1 cellular context compared by ENCODE assay signal in the genomic region with DNA sequence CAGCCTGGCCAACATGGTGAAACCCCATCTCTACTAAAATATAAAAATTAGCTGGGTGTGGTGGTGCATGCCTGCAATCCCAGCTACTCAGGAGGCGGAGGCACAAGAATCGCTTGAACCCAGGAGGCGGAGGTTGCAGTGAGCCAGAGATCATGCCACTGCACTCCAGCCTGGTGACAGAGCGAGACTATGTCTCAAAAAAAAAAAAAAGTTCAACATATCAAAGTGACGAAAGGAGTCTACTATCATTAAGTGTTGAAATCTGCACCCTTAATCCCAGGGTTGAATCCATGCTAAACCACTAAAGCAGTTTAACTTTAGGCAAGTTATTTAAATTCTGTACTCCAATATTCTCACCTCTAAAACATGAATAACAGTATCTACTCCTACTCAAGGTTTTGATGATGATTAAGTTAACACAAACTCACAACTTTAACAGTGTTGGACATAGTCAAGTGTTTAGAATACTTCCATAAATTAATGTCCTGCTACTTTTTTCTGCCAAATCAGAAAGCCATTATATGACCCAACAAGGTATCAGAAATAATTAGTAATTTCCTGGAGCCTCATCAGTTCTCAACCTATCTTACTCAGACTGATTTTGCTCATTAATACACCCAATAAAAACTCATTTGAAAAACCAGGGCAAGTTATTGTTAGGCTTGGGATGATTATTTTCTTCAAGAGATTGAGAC.
TF ChIP-seq lines count a peak whose summit lies in the region.

No MANE protein-coding gene starts in this region.

TF ChIP-seq in HepG2, 621 proteins besides CTCF, POLR2A, EP300 and RAD21 (continued from another document):
- TF ChIP-seq RFX3 (CRISPR knock-in tag; IDR thresholded peaks at IDR 0.05) (no peak), DR1 (CRISPR knock-in tag; IDR thresholded peaks at IDR 0.05) (no peak), ZNF790 (CRISPR knock-in tag; IDR thresholded peaks at IDR 0.05; ENCODE audit: borderline replicate concordance) (no peak), ZNF773 (CRISPR knock-in tag; IDR thresholded peaks at IDR 0.05; ENCODE audit: borderline replicate concordance) (no peak), JUNB (CRISPR knock-in tag; IDR thresholded peaks at IDR 0.05; ENCODE audit: borderline replicate concordance) (no peak), ATM (IDR thresholded peaks at IDR 0.05; ENCODE audit: borderline replicate concordance) (no peak), ZNF3 (CRISPR knock-in tag; IDR thresholded peaks at IDR 0.05) (no peak), AGO2 (optimal IDR thresholded peaks at IDR 0.05; ENCODE audit: low read depth, low read length) (peak; percentile 84), MYNN (CRISPR knock-in tag; IDR thresholded peaks at IDR 0.05; ENCODE audit: low read depth) (no peak), GABPB1 (CRISPR knock-in tag; IDR thresholded peaks at IDR 0.05) (no peak), ZNF546 (CRISPR knock-in tag; conservative IDR thresholded peaks at IDR 0.05) (no peak), NR2F1 (CRISPR knock-in tag; IDR thresholded peaks at IDR 0.05) (no peak), NKX3-1 (CRISPR knock-in tag; IDR thresholded peaks at IDR 0.05) (0 out of 2 replicates have a peak, but pooled peaks have one; percentile 34), MXI1 (IDR thresholded peaks at IDR 0.05; ENCODE audit: borderline replicate concordance, low read depth, low read length) (no peak), ZNF350 (CRISPR knock-in tag; IDR thresholded peaks at IDR 0.05; ENCODE audit: borderline replicate concordance, low read depth) (0 out of 2 replicates have a peak, but pooled peaks have one; percentile 30), TBL1XR1 (IDR thresholded peaks at IDR 0.05; ENCODE audit: borderline replicate concordance, low read length, partially characterized antibody) (no peak), GATAD1 (CRISPR knock-in tag; IDR thresholded peaks at IDR 0.05) (no peak), SMARCE1 (IDR thresholded peaks at IDR 0.05; ENCODE audit: borderline replicate concordance) (no peak), TAF15 (IDR thresholded peaks at IDR 0.05; ENCODE audit: low read depth, low read length, poor library complexity, severe bottlenecking) (no peak), JDP2 (CRISPR knock-in tag; IDR thresholded peaks at IDR 0.05; ENCODE audit: borderline replicate concordance) (no peak), ZNF780A (CRISPR knock-in tag; IDR thresholded peaks at IDR 0.05) (no peak), ZNF879 (CRISPR knock-in tag; IDR thresholded peaks at IDR 0.05) (0 out of 2 replicates have a peak, but pooled peaks have one; percentile 34), FOXK2 (IDR thresholded peaks at IDR 0.05) (no peak), RBFOX2 (IDR thresholded peaks at IDR 0.05; ENCODE audit: low read depth, low read length) (peak; percentile 81; the same call in 1 of the 2 replicates), RAD51 (IDR thresholded peaks at IDR 0.05; ENCODE audit: borderline replicate concordance) (no peak)
- TF ChIP-seq, protein P1, sequence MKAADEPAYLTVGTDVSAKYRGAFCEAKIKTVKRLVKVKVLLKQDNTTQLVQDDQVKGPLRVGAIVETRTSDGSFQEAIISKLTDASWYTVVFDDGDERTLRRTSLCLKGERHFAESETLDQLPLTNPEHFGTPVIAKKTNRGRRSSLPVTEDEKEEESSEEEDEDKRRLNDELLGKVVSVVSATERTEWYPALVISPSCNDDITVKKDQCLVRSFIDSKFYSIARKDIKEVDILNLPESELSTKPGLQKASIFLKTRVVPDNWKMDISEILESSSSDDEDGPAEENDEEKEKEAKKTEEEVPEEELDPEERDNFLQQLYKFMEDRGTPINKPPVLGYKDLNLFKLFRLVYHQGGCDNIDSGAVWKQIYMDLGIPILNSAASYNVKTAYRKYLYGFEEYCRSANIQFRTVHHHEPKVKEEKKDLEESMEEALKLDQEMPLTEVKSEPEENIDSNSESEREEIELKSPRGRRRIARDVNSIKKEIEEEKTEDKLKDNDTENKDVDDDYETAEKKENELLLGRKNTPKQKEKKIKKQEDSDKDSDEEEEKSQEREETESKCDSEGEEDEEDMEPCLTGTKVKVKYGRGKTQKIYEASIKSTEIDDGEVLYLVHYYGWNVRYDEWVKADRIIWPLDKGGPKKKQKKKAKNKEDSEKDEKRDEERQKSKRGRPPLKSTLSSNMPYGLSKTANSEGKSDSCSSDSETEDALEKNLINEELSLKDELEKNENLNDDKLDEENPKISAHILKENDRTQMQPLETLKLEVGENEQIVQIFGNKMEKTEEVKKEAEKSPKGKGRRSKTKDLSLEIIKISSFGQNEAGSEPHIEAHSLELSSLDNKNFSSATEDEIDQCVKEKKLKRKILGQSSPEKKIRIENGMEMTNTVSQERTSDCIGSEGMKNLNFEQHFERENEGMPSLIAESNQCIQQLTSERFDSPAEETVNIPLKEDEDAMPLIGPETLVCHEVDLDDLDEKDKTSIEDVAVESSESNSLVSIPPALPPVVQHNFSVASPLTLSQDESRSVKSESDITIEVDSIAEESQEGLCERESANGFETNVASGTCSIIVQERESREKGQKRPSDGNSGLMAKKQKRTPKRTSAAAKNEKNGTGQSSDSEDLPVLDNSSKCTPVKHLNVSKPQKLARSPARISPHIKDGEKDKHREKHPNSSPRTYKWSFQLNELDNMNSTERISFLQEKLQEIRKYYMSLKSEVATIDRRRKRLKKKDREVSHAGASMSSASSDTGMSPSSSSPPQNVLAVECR (CRISPR knock-in tag; IDR thresholded peaks at IDR 0.05; ENCODE audit: borderline replicate concordance) = 0 out of 2 replicates have a peak, but pooled peaks have one; percentile 4
- TF ChIP-seq, protein P2, sequence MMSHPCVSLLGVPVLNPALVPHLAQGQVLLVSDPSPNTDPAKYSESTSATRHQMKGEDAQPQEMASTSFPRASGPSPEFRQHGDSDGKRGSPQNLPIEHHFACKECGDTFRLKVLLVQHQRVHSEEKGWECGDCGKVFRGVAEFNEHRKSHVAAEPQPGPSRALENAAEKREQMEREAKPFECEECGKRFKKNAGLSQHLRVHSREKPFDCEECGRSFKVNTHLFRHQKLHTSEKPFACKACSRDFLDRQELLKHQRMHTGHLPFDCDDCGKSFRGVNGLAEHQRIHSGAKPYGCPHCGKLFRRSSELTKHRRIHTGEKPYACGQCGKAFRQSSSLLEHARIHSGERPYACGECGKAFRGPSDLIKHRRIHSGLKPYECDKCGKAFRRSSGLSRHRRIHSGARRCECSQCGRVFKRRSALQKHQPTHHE (CRISPR knock-in tag; IDR thresholded peaks at IDR 0.05; ENCODE audit: borderline replicate concordance) = no peak
- TF ChIP-seq, protein P3, sequence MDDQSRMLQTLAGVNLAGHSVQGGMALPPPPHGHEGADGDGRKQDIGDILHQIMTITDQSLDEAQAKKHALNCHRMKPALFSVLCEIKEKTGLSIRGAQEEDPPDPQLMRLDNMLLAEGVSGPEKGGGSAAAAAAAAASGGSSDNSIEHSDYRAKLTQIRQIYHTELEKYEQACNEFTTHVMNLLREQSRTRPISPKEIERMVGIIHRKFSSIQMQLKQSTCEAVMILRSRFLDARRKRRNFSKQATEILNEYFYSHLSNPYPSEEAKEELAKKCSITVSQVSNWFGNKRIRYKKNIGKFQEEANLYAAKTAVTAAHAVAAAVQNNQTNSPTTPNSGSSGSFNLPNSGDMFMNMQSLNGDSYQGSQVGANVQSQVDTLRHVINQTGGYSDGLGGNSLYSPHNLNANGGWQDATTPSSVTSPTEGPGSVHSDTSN (CRISPR knock-in tag; IDR thresholded peaks at IDR 0.05; ENCODE audit: borderline replicate concordance) = no peak
- TF ChIP-seq, protein P4, sequence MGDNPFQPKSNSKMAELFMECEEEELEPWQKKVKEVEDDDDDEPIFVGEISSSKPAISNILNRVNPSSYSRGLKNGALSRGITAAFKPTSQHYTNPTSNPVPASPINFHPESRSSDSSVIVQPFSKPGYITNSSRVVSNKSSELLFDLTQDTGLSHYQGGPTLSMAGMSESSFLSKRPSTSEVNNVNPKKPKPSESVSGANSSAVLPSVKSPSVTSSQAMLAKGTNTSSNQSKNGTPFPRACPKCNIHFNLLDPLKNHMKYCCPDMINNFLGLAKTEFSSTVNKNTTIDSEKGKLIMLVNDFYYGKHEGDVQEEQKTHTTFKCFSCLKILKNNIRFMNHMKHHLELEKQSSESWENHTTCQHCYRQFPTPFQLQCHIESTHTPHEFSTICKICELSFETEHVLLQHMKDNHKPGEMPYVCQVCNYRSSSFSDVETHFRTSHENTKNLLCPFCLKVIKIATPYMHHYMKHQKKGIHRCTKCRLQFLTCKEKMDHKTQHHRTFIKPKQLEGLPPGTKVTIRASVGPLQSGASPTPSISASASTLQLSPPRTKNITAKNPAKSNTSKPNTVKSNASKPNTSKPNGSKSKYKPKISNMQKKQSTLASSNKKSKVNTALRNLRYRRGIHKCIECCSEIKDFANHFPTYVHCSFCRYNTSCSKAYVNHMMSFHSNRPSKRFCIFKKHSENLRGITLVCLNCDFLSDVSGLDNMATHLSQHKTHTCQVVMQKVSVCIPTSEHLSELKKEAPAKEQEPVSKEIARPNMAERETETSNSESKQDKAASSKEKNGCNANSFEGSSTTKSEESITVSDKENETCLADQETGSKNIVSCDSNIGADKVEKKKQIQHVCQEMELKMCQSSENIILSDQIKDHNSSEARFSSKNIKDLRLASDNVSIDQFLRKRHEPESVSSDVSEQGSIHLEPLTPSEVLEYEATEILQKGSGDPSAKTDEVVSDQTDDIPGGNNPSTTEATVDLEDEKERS (CRISPR knock-in tag; IDR thresholded peaks at IDR 0.05) = no peak
- TF ChIP-seq, protein P5, sequence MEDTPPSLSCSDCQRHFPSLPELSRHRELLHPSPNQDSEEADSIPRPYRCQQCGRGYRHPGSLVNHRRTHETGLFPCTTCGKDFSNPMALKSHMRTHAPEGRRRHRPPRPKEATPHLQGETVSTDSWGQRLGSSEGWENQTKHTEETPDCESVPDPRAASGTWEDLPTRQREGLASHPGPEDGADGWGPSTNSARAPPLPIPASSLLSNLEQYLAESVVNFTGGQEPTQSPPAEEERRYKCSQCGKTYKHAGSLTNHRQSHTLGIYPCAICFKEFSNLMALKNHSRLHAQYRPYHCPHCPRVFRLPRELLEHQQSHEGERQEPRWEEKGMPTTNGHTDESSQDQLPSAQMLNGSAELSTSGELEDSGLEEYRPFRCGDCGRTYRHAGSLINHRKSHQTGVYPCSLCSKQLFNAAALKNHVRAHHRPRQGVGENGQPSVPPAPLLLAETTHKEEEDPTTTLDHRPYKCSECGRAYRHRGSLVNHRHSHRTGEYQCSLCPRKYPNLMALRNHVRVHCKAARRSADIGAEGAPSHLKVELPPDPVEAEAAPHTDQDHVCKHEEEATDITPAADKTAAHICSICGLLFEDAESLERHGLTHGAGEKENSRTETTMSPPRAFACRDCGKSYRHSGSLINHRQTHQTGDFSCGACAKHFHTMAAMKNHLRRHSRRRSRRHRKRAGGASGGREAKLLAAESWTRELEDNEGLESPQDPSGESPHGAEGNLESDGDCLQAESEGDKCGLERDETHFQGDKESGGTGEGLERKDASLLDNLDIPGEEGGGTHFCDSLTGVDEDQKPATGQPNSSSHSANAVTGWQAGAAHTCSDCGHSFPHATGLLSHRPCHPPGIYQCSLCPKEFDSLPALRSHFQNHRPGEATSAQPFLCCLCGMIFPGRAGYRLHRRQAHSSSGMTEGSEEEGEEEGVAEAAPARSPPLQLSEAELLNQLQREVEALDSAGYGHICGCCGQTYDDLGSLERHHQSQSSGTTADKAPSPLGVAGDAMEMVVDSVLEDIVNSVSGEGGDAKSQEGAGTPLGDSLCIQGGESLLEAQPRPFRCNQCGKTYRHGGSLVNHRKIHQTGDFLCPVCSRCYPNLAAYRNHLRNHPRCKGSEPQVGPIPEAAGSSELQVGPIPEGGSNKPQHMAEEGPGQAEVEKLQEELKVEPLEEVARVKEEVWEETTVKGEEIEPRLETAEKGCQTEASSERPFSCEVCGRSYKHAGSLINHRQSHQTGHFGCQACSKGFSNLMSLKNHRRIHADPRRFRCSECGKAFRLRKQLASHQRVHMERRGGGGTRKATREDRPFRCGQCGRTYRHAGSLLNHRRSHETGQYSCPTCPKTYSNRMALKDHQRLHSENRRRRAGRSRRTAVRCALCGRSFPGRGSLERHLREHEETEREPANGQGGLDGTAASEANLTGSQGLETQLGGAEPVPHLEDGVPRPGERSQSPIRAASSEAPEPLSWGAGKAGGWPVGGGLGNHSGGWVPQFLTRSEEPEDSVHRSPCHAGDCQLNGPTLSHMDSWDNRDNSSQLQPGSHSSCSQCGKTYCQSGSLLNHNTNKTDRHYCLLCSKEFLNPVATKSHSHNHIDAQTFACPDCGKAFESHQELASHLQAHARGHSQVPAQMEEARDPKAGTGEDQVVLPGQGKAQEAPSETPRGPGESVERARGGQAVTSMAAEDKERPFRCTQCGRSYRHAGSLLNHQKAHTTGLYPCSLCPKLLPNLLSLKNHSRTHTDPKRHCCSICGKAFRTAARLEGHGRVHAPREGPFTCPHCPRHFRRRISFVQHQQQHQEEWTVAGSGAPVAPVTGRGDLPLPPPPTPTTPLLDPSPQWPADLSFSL (CRISPR knock-in tag; IDR thresholded peaks at IDR 0.05) = no peak
